In genomic region chr20:37619496-37619895, GRCh38 we compare ENCODE assay signal across 36 cellular contexts.
"Had no signal": no experiment of that assay in that cellular context is flagged by ENCODE, and none has a peak within 500 bp of the region (broad histone marks: within the 10 kb centered on the region; RNA-seq: fewer than 3 reads in every experiment).

No MANE protein-coding gene starts in this region.

- H3K36me3 ChIP-seq: MG63 had no signal

- H3K9me3 ChIP-seq: MG63 had no signal

- DNase-seq: Karpas-422, Kasumi-1, MG63, MM.1S, MV-4-11, NCI-H1048, NCI-H1092, NCI-H1092 treated with DMSO at 0.1 percent for 48 hours, NCI-H1105, NCI-H1105 treated with DMSO at 0.1 percent for 48 hours, NCI-H1417 treated with DMSO at 0.1 percent for 48 hours, NCI-H1436, NCI-H1436 treated with DMSO at 0.1 percent for 48 hours, NCI-H146, NCI-H1694, NCI-H1694 treated with DMSO at 0.1 percent for 48 hours, NCI-H187, NCI-H187 treated with DMSO at 0.1 percent for 48 hours, NCI-H1930, NCI-H2029, NCI-H2029 treated with DMSO at 0.1 percent for 48 hours, NCI-H2081, NCI-H2081 treated with DMSO at 0.1 percent for 48 hours, NCI-H2107, NCI-H2171, NCI-H2171 treated with DMSO at 0.1 percent for 48 hours, NCI-H2227 treated with DMSO at 0.1 percent for 48 hours, NCI-H226, NCI-H345, NCI-H446, NCI-H446 treated with DMSO at 0.1 percent for 48 hours, NCI-H510A, NCI-H510A treated with DMSO at 0.1 percent for 48 hours, NCI-H524, NCI-H524 treated with DMSO at 0.1 percent for 48 hours, NCI-H526 had no signal

- H3K4me3 ChIP-seq: MG63 had no signal
